Comparison of ENCODE assay signal across 3 cellular contexts in the genomic region with DNA sequence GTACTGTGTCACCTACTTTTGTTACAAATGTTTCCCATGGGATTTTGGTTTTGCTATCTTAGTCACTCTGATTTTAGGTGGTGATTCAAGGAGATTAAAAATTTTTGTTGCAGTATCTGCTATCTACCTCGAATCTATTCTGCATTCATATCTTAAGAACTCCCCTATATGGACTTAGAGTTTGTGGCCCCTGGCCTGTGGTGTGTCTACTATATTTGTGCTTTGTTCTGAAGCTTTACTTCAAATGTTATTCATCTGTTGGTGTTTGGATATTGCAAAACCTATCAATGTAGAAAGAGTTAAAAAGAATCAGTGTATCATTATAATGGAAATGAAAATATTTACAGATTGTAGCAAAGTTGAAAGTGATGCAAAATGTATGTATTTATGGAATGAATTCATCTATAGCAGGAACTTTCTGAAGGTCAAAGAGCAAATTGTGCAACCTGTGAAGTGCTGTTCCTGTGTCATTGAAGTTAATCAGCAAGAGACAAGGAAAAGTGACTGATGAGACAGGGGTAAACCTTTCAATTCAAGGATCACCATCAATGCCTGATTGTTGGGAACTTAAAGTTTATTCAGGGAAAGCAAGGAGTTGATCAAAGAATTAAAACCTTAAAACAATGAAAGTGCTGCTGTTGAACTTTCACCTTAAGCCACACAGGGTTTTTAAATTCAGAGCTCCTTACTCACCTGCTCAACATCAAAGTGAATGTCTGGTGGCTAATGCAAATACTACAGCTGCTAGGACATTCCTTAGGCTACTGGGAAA.
TF ChIP-seq lines count a peak whose summit lies in the region.

No MANE protein-coding gene starts in this region.

TF ChIP-seq in HCT116, 20 proteins besides CTCF, POLR2A, EP300 and RAD21:
- TF ChIP-seq CEBPB (IDR thresholded peaks at IDR 0.05; ENCODE audit: low read depth): peak; percentile 37; the same call in 1 of the 2 replicates
- TF ChIP-seq, protein P1, sequence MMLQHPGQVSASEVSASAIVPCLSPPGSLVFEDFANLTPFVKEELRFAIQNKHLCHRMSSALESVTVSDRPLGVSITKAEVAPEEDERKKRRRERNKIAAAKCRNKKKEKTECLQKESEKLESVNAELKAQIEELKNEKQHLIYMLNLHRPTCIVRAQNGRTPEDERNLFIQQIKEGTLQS (IDR thresholded peaks at IDR 0.05): no peak

TF ChIP-seq in WTC11, 78 proteins besides CTCF, POLR2A, EP300 and RAD21:
- peak; percentile 50; the same call in 1 of the 2 replicates for TF ChIP-seq GABPB1 (CRISPR knock-in tag; IDR thresholded peaks at IDR 0.05)
- no peak for TF ChIP-seq FOXJ3 (CRISPR knock-in tag; IDR thresholded peaks at IDR 0.05; ENCODE audit: borderline replicate concordance)

TF ChIP-seq in HepG2, 621 proteins besides CTCF, POLR2A, EP300 and RAD21 (continues in another document):
- no peak for TF ChIP-seq ZNF891 (CRISPR knock-in tag; IDR thresholded peaks at IDR 0.05)
- TF ChIP-seq ADNP (CRISPR knock-in tag; IDR thresholded peaks at IDR 0.05): no peak
- no peak for TF ChIP-seq AGO1 (IDR thresholded peaks at IDR 0.05; ENCODE audit: low read depth, low read length, poor library complexity, severe bottlenecking)
- TF ChIP-seq ZNF761 (CRISPR knock-in tag; conservative IDR thresholded peaks at IDR 0.05): no peak
- no peak for TF ChIP-seq SNAPC2 (CRISPR knock-in tag; IDR thresholded peaks at IDR 0.05)
- TF ChIP-seq DPF2 (CRISPR knock-in tag; IDR thresholded peaks at IDR 0.05; ENCODE audit: borderline replicate concordance, low read depth): 0 out of 2 replicates have a peak, but pooled peaks have one; percentile 75
- TF ChIP-seq NBN (conservative IDR thresholded peaks at IDR 0.05): no peak
- no peak for TF ChIP-seq CCAR2 (optimal IDR thresholded peaks at IDR 0.05; ENCODE audit: low read depth, low read length)
- no peak for TF ChIP-seq MAFG (CRISPR knock-in tag; IDR thresholded peaks at IDR 0.05)
- TF ChIP-seq HNRNPL (IDR thresholded peaks at IDR 0.05; ENCODE audit: low read depth, low read length): no peak
- no peak for TF ChIP-seq THYN1 (CRISPR knock-in tag; IDR thresholded peaks at IDR 0.05; ENCODE audit: borderline replicate concordance, low read depth)
- TF ChIP-seq, protein P2, sequence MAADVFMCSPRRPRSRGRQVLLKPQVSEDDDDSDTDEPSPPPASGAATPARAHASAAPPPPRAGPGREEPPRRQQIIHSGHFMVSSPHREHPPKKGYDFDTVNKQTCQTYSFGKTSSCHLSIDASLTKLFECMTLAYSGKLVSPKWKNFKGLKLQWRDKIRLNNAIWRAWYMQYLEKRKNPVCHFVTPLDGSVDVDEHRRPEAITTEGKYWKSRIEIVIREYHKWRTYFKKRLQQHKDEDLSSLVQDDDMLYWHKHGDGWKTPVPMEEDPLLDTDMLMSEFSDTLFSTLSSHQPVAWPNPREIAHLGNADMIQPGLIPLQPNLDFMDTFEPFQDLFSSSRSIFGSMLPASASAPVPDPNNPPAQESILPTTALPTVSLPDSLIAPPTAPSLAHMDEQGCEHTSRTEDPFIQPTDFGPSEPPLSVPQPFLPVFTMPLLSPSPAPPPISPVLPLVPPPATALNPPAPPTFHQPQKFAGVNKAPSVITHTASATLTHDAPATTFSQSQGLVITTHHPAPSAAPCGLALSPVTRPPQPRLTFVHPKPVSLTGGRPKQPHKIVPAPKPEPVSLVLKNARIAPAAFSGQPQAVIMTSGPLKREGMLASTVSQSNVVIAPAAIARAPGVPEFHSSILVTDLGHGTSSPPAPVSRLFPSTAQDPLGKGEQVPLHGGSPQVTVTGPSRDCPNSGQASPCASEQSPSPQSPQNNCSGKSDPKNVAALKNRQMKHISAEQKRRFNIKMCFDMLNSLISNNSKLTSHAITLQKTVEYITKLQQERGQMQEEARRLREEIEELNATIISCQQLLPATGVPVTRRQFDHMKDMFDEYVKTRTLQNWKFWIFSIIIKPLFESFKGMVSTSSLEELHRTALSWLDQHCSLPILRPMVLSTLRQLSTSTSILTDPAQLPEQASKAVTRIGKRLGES (CRISPR knock-in tag; IDR thresholded peaks at IDR 0.05; ENCODE audit: borderline replicate concordance): no peak
- peak; percentile 46; the same call in 1 of the 2 replicates for TF ChIP-seq NR2C2 (CRISPR knock-in tag; IDR thresholded peaks at IDR 0.05; ENCODE audit: borderline replicate concordance)
- no peak for TF ChIP-seq HNRNPLL (IDR thresholded peaks at IDR 0.05; ENCODE audit: low read depth, low read length, poor library complexity, severe bottlenecking)
- TF ChIP-seq, protein P3, sequence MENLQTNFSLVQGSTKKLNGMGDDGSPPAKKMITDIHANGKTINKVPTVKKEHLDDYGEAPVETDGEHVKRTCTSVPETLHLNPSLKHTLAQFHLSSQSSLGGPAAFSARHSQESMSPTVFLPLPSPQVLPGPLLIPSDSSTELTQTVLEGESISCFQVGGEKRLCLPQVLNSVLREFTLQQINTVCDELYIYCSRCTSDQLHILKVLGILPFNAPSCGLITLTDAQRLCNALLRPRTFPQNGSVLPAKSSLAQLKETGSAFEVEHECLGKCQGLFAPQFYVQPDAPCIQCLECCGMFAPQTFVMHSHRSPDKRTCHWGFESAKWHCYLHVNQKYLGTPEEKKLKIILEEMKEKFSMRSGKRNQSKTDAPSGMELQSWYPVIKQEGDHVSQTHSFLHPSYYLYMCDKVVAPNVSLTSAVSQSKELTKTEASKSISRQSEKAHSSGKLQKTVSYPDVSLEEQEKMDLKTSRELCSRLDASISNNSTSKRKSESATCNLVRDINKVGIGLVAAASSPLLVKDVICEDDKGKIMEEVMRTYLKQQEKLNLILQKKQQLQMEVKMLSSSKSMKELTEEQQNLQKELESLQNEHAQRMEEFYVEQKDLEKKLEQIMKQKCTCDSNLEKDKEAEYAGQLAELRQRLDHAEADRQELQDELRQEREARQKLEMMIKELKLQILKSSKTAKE (CRISPR knock-in tag; IDR thresholded peaks at IDR 0.05; ENCODE audit: borderline replicate concordance): no peak
- no peak for TF ChIP-seq SSRP1 (CRISPR knock-in tag; IDR thresholded peaks at IDR 0.05)
- TF ChIP-seq KLF16 (CRISPR knock-in tag; IDR thresholded peaks at IDR 0.05): 0 out of 4 replicates have a peak, but pooled peaks of 1 of the 2 experiments have one; percentile 39
- peak; percentile 65 for TF ChIP-seq POGZ (CRISPR knock-in tag; IDR thresholded peaks at IDR 0.05)
- peak; percentile 96 for TF ChIP-seq GATAD2A (CRISPR knock-in tag; IDR thresholded peaks at IDR 0.05)
- TF ChIP-seq ZNF766 (CRISPR knock-in tag; IDR thresholded peaks at IDR 0.05; ENCODE audit: borderline replicate concordance): no peak
- TF ChIP-seq, protein P4, sequence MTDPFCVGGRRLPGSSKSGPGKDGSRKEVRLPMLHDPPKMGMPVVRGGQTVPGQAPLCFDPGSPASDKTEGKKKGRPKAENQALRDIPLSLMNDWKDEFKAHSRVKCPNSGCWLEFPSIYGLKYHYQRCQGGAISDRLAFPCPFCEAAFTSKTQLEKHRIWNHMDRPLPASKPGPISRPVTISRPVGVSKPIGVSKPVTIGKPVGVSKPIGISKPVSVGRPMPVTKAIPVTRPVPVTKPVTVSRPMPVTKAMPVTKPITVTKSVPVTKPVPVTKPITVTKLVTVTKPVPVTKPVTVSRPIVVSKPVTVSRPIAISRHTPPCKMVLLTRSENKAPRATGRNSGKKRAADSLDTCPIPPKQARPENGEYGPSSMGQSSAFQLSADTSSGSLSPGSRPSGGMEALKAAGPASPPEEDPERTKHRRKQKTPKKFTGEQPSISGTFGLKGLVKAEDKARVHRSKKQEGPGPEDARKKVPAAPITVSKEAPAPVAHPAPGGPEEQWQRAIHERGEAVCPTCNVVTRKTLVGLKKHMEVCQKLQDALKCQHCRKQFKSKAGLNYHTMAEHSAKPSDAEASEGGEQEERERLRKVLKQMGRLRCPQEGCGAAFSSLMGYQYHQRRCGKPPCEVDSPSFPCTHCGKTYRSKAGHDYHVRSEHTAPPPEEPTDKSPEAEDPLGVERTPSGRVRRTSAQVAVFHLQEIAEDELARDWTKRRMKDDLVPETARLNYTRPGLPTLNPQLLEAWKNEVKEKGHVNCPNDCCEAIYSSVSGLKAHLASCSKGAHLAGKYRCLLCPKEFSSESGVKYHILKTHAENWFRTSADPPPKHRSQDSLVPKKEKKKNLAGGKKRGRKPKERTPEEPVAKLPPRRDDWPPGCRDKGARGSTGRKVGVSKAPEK (CRISPR knock-in tag; IDR thresholded peaks at IDR 0.05; ENCODE audit: borderline replicate concordance): no peak
- TF ChIP-seq, protein P5, sequence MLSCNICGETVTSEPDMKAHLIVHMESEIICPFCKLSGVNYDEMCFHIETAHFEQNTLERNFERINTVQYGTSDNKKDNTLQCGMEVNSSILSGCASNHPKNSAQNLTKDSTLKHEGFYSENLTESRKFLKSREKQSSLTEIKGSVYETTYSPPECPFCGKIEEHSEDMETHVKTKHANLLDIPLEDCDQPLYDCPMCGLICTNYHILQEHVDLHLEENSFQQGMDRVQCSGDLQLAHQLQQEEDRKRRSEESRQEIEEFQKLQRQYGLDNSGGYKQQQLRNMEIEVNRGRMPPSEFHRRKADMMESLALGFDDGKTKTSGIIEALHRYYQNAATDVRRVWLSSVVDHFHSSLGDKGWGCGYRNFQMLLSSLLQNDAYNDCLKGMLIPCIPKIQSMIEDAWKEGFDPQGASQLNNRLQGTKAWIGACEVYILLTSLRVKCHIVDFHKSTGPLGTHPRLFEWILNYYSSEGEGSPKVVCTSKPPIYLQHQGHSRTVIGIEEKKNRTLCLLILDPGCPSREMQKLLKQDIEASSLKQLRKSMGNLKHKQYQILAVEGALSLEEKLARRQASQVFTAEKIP (CRISPR knock-in tag; IDR thresholded peaks at IDR 0.05; ENCODE audit: borderline replicate concordance): no peak
- no peak for TF ChIP-seq MAFF (IDR thresholded peaks at IDR 0.05; ENCODE audit: low read depth, low read length)
- TF ChIP-seq RBAK (CRISPR knock-in tag; IDR thresholded peaks at IDR 0.05): no peak
- no peak for TF ChIP-seq ZNF446 (CRISPR knock-in tag; IDR thresholded peaks at IDR 0.05)
- TF ChIP-seq, protein P6, sequence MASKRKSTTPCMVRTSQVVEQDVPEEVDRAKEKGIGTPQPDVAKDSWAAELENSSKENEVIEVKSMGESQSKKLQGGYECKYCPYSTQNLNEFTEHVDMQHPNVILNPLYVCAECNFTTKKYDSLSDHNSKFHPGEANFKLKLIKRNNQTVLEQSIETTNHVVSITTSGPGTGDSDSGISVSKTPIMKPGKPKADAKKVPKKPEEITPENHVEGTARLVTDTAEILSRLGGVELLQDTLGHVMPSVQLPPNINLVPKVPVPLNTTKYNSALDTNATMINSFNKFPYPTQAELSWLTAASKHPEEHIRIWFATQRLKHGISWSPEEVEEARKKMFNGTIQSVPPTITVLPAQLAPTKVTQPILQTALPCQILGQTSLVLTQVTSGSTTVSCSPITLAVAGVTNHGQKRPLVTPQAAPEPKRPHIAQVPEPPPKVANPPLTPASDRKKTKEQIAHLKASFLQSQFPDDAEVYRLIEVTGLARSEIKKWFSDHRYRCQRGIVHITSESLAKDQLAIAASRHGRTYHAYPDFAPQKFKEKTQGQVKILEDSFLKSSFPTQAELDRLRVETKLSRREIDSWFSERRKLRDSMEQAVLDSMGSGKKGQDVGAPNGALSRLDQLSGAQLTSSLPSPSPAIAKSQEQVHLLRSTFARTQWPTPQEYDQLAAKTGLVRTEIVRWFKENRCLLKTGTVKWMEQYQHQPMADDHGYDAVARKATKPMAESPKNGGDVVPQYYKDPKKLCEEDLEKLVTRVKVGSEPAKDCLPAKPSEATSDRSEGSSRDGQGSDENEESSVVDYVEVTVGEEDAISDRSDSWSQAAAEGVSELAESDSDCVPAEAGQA (IDR thresholded peaks at IDR 0.05; ENCODE audit: low read depth): no peak
- TF ChIP-seq, protein P6 (CRISPR knock-in tag; IDR thresholded peaks at IDR 0.05; ENCODE audit: borderline replicate concordance): no peak
- TF ChIP-seq FOXK1 (CRISPR knock-in tag; IDR thresholded peaks at IDR 0.05; ENCODE audit: borderline replicate concordance, low read depth): 0 out of 2 replicates have a peak, but pooled peaks have one; percentile 32
- TF ChIP-seq, protein P7, sequence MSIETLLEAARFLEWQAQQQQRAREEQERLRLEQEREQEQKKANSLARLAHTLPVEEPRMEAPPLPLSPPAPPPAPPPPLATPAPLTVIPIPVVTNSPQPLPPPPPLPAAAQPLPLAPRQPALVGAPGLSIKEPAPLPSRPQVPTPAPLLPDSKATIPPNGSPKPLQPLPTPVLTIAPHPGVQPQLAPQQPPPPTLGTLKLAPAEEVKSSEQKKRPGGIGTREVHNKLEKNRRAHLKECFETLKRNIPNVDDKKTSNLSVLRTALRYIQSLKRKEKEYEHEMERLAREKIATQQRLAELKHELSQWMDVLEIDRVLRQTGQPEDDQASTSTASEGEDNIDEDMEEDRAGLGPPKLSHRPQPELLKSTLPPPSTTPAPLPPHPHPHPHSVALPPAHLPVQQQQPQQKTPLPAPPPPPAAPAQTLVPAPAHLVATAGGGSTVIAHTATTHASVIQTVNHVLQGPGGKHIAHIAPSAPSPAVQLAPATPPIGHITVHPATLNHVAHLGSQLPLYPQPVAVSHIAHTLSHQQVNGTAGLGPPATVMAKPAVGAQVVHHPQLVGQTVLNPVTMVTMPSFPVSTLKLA (IDR thresholded peaks at IDR 0.05): no peak
- no peak for TF ChIP-seq ZKSCAN1 (IDR thresholded peaks at IDR 0.05; ENCODE audit: low read length)
- no peak for TF ChIP-seq GLI4 (CRISPR knock-in tag; IDR thresholded peaks at IDR 0.05; ENCODE audit: borderline replicate concordance)
- no peak for TF ChIP-seq RORA (CRISPR knock-in tag; IDR thresholded peaks at IDR 0.05)
- TF ChIP-seq ZBTB38 (CRISPR knock-in tag; IDR thresholded peaks at IDR 0.05): no peak
- TF ChIP-seq, protein P8, sequence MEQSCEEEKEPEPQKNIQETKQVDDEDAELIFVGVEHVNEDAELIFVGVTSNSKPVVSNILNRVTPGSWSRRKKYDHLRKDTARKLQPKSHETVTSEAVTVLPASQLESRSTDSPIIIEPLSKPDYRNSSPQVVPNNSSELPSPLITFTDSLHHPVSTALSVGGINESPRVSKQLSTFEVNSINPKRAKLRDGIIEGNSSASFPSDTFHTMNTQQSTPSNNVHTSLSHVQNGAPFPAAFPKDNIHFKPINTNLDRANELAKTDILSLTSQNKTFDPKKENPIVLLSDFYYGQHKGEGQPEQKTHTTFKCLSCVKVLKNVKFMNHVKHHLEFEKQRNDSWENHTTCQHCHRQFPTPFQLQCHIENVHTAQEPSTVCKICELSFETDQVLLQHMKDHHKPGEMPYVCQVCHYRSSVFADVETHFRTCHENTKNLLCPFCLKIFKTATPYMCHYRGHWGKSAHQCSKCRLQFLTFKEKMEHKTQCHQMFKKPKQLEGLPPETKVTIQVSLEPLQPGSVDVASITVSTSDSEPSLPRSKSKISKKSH (CRISPR knock-in tag; IDR thresholded peaks at IDR 0.05; ENCODE audit: borderline replicate concordance): no peak
- no peak for TF ChIP-seq PCBP2 (optimal IDR thresholded peaks at IDR 0.05; ENCODE audit: low read depth, low read length, poor library complexity, severe bottlenecking)
